In the genomic region with DNA sequence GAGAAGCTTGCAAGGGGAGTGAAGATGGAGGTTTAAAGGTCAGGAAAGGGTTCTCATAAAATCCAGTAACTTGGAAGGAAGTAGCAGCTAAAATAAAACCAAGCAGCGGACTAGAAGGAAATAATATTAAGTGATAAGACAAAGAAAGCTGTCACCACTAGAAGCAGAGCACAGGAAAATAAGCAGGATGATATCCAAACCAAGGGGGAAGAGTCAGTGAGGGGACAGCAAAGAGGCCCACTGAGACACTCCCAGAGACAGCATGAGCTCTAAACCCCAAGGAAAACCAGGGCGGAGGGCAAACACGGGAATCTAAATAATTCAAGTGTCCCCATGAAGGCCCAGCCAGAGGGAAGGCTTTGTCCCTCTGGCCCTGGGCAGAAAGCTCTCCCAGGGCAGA, we compare ENCODE assay signal across 19 cellular contexts. TPM values are rescaled to one million over a fixed set of nuclear protein-coding genes. Genes with fewer than 3 reads are reported as not detected.
DNase-seq lines count a peak whose midpoint lies in the region; ATAC-seq, FAIRE-seq and TF ChIP-seq lines count a peak whose summit lies in the region.
"Had no signal": no experiment of that assay in that cellular context is flagged by ENCODE, and none has a peak within 500 bp of the region (broad histone marks: within the 10 kb centered on the region; RNA-seq: fewer than 3 reads in every experiment).

No MANE protein-coding gene starts in this region.

- H3K9me2 ChIP-seq in PC-3 (replicated peaks; ENCODE audit: low read length), result no peaks in the 10 kb centered on the region

- H3K36me3 Mint-ChIP-seq in nephron (ENCODE audit: low read depth), result peaks cover 3% of the 10 kb centered on the region
- no peaks in the 10 kb centered on the region for H3K36me3 Mint-ChIP-seq in immature natural killer cell

- H3K27me3 Mint-ChIP-seq in nephron (ENCODE audit: low read depth), result peaks cover 3% of the 10 kb centered on the region
- peaks cover 2 to 5% (median 2%) of the 10 kb centered on the region in 3 donors for H3K27me3 Mint-ChIP-seq in immature natural killer cell (ENCODE audit: low read depth in 3 of 3)

- no peak for TF ChIP-seq CTCF in liver (IDR thresholded peaks at IDR 0.05; ENCODE audit: low read depth, low read length, missing input control)
- no peak for TF ChIP-seq CTCF in HepG2 (CRISPR knock-in tag; IDR thresholded peaks at IDR 0.05)
- TF ChIP-seq CTCF in nephron (IDR thresholded peaks at IDR 0.05; ENCODE audit: unreplicated experiment in 3 of 3), result no peak
- TF ChIP-seq CTCF in PC-3 (conservative IDR thresholded peaks at IDR 0.05; ENCODE audit: low read depth, low read length), result no peak

- TF ChIP-seq RAD21 in liver (IDR thresholded peaks at IDR 0.05) (no peak), HepG2 (CRISPR knock-in tag; IDR thresholded peaks at IDR 0.05) (no peak)

- H2AFZ ChIP-seq in HepG2 (ENCODE audit: low read length), result no peak overlapping the region
- no peak overlapping the region for H2AFZ ChIP-seq in PC-3 (ENCODE audit: low read length)
- H2AFZ ChIP-seq: GM23248, PC-9 had no signal

- H3K4me1 ChIP-seq in liver (ENCODE audit: control insufficient read depth in 4 of 4, insufficient read depth in 4 of 4, low read length in 3 of 4) (no peaks in the 10 kb centered on the region), HepG2 (ENCODE audit: insufficient read depth, low read length) (no peaks in the 10 kb centered on the region), PC-3 (ENCODE audit: insufficient read depth, low read length) (no peaks in the 10 kb centered on the region)

- H3K4me1 Mint-ChIP-seq in nephron, result peaks cover 21% of the 10 kb centered on the region
- H3K4me1 Mint-ChIP-seq in immature natural killer cell, result no peaks in the 10 kb centered on the region

- TF ChIP-seq EP300 in HepG2 (IDR thresholded peaks at IDR 0.05; ENCODE audit: low read depth in 2 of 2, low read length in 2 of 2), result no peak
- no peak for TF ChIP-seq EP300 in HepG2 (CRISPR knock-in tag; IDR thresholded peaks at IDR 0.05; ENCODE audit: borderline replicate concordance)

- intact Hi-C loops in HepG2 (cut with micrococcal nuclease; ENCODE audit: unreplicated experiment), result no loop called here
- intact Hi-C loops in left cardiac atrium (cut with DNase I), result no loop called here
- intact Hi-C loops in PC-3 (cut with micrococcal nuclease), result no loop called here

- no peaks in the 10 kb centered on the region for H3K9me3 ChIP-seq in liver (ENCODE audit: control insufficient read depth in 4 of 4, low read length in 3 of 4)
- no peaks in the 10 kb centered on the region for H3K9me3 ChIP-seq in HepG2 (ENCODE audit: low read length)
- H3K9me3 ChIP-seq in PC-3 (ENCODE audit: low read length), result no peaks in the 10 kb centered on the region

- POLR2A ChIA-PET in HepG2 (lab: Yijun Ruan, JAX) (no interaction called here), PC-3 (lab: Charles Lee; ENCODE audit: unreplicated experiment) (no interaction called here)

- FAIRE-seq in HepG2 (lab: Jason Lieb, UNC), result no peak
- FAIRE-seq: GM12891, HTR-8/SVneo had no signal

- H3F3A ChIP-seq in PC-3 (ENCODE audit: low read length, unreplicated experiment), result no peaks in the 10 kb centered on the region

- H3K27me3 ChIP-seq in liver (ENCODE audit: control insufficient read depth in 4 of 4, insufficient read depth in 4 of 4, low read length in 3 of 4), result peaks cover 0 to 3% (median 0%) of the 10 kb centered on the region in 4 donors
- H3K27me3 ChIP-seq in HepG2 (ENCODE audit: control insufficient read depth in 1 of 2, insufficient read depth in 2 of 2, low read length in 2 of 2), result peaks cover 6 to 48% of the 10 kb centered on the region in 2 experiments
- H3K27me3 ChIP-seq in PC-3 (ENCODE audit: low read length), result no peaks in the 10 kb centered on the region

- H3K27ac Mint-ChIP-seq in nephron (peak overlapping the region in 2 of 3 experiments; percentile 16 to 25), immature natural killer cell (no peak overlapping the region)

- H3K36me3 ChIP-seq in liver (ENCODE audit: control insufficient read depth in 4 of 4, insufficient read depth in 3 of 4, low read depth in 1 of 4, low read length in 3 of 4) (no peaks in the 10 kb centered on the region), HepG2 (replicated peaks in 1 of 2; ENCODE audit: control insufficient read depth in 1 of 2, insufficient read depth in 2 of 2, low read length in 2 of 2) (no peaks in the 10 kb centered on the region), PC-3 (ENCODE audit: low read depth, low read length) (no peaks in the 10 kb centered on the region)

- H3K27ac ChIP-seq in liver (ENCODE audit: low read depth in 1 of 2, low read length in 2 of 2) (peak overlapping the region; percentile 3 to 13), HepG2 (ENCODE audit: extremely low read length, insufficient read depth, low read length) (no peak overlapping the region), PC-3 (ENCODE audit: low read length) (no peak overlapping the region)
- H3K27ac ChIP-seq: GM23248, PC-9 had no signal

- CTCF ChIA-PET in HepG2 (lab: Yijun Ruan, JAX; ENCODE audit: low intra/inter-chr PET ratio, low total read pairs) (no interaction called here), PC-3 (lab: Charles Lee) (no interaction called here)

- TF ChIP-seq POLR2A in HepG2 (IDR thresholded peaks at IDR 0.05; ENCODE audit: insufficient read depth in 1 of 2, low read depth in 2 of 2, low read length in 2 of 2), result no peak

- H3K9ac ChIP-seq in liver (ENCODE audit: low read depth in 1 of 2, low read length in 2 of 2), result no peak overlapping the region
- H3K9ac ChIP-seq in HepG2 (ENCODE audit: insufficient read depth, low read depth, low read length), result no peak overlapping the region
- H3K9ac ChIP-seq in PC-3 (ENCODE audit: low read length), result no peak overlapping the region
- H3K9ac ChIP-seq: GM23248 had no signal

- H3K4me3 Mint-ChIP-seq in nephron (no peak overlapping the region), immature natural killer cell (no peak overlapping the region)

- H3K4me2 ChIP-seq in HepG2 (ENCODE audit: low read depth, low read length), result no peak overlapping the region
- no peak overlapping the region for H3K4me2 ChIP-seq in PC-3 (ENCODE audit: low read length)
- H3K4me2 ChIP-seq: PC-9 had no signal

- in situ Hi-C loops in HepG2 (cut with HindIII; ENCODE audit: extremely low pct_ligation_motif_present, low pct_unique_long_range_greater_than_20kb), result no loop called here

- H3K9me3 Mint-ChIP-seq in nephron (no peaks in the 10 kb centered on the region), immature natural killer cell (peaks cover 0 to 4% (median 0%) of the 10 kb centered on the region in 6 donors)

- no peaks in the 10 kb centered on the region for H4K20me1 ChIP-seq in HepG2 (ENCODE audit: insufficient read depth, low read length)
- H4K20me1 ChIP-seq in PC-3 (ENCODE audit: low read length), result no peaks in the 10 kb centered on the region

- no peak for DNase-seq in HepG2 (ENCODE audit: low spot score)
- DNase-seq in left cardiac atrium, result no peak
- no peak for DNase-seq in pons (ENCODE audit: low spot score)
- DNase-seq in activated CD4-positive, CD25-positive, alpha-beta regulatory T cell (lab: John Stamatoyannopoulos, UW), result no peak
- no peak for DNase-seq in PC-3
- no peak for DNase-seq in immature natural killer cell
- DNase-seq: GF-D8, GM23248, HCEC 1CT, MV-4-11, NCI-H1436, NCI-H2029 treated with DMSO at 0.1 percent for 48 hours, NCI-H2171 treated with DMSO at 0.1 percent for 48 hours, NCI-H774, PC-9 had no signal

- BruUV-seq in HepG2 (replicated peaks; lab: Mats Ljungman, UMichigan) (no TSS peak), PC-3 (replicated peaks; lab: Mats Ljungman, UMichigan) (no TSS peak)

- H3K79me2 ChIP-seq in HepG2 (ENCODE audit: insufficient read depth, low read length) (no peaks in the 10 kb centered on the region), PC-3 (ENCODE audit: low read length) (no peaks in the 10 kb centered on the region)

- no peak overlapping the region for H3K4me3 ChIP-seq in liver (ENCODE audit: low read depth in 1 of 3, low read length in 3 of 3)
- H3K4me3 ChIP-seq in HepG2 (replicated peaks in 1 of 3; ENCODE audit: insufficient read depth in 1 of 3, low read depth in 2 of 3, low read length in 3 of 3), result no peak overlapping the region
- no peak overlapping the region for H3K4me3 ChIP-seq in PC-3 (ENCODE audit: low read length)
- H3K4me3 ChIP-seq: GM23248, PC-9 had no signal

- 59% methylated on average over 3 of the region's 3 CpGs for WGBS in liver
- under 1% methylated on average over 3 of the region's 3 CpGs for WGBS in HepG2 (ENCODE audit: low lambda C conversion rate)

- ATAC-seq in HepG2 (no peak), left cardiac atrium (peak; percentile 11 to 21), PC-3 (no peak)

TF ChIP-seq in liver, 16 proteins besides CTCF, POLR2A, EP300 and RAD21 (continues in another document):
- TF ChIP-seq JUND (IDR thresholded peaks at IDR 0.05), result no peak

TF ChIP-seq in HepG2, 621 proteins besides CTCF, POLR2A, EP300 and RAD21 (continues in another document):
- TF ChIP-seq ZFAT (CRISPR knock-in tag; conservative IDR thresholded peaks at IDR 0.05), result no peak
- no peak for TF ChIP-seq ZNF879 (CRISPR knock-in tag; IDR thresholded peaks at IDR 0.05)

RNA-seq across cellular contexts. Expression of gene PDE10A, which starts 13.9 kb away (rescaled TPM):
- 1 to 10 TPM in 1 of 2 donors, under 1 TPM in 1; 0.70 to 1.7 TPM for total RNA-seq in liver
- polyA plus RNA-seq in liver, result under 1 TPM; 0.20 to 0.24 TPM
- not detected in 2 replicates for total RNA-seq in HepG2 (2016; rRNA removed; fragmentation: Illumina TruSeq; extraction: Trizol)
- total RNA-seq in HepG2 (2016; cell fraction: cytosol; rRNA removed; fragmentation: Illumina TruSeq; extraction: Trizol; ENCODE audit: low read depth), result not detected in 2 replicates
- total RNA-seq in HepG2 (2016; cell fraction: insoluble cytoplasmic fraction; rRNA removed; fragmentation: Illumina TruSeq; extraction: Trizol), result not detected in 2 replicates
- total RNA-seq in HepG2 (2016; cell fraction: membrane; rRNA removed; fragmentation: Illumina TruSeq; extraction: Trizol), result not detected in 2 replicates
- not detected in 2 replicates for total RNA-seq in HepG2 (2016; cell fraction: nucleus; rRNA removed; fragmentation: Illumina TruSeq; extraction: Trizol)
- 0.07 TPM in 1 of 2 replicates, not detected in the other for polyA plus RNA-seq in HepG2 (2011; rRNA removed)
- not detected in 2 replicates for polyA plus RNA-seq in HepG2 (2011; cell fraction: cytosol; rRNA removed)
- not detected in 2 replicates for polyA plus RNA-seq in HepG2 (2011; cell fraction: nucleus; rRNA removed)
- not detected in 2 replicates for polyA plus RNA-seq in HepG2 (2012)
- not detected in 2 replicates for polyA plus RNA-seq in HepG2 (2016; cell fraction: cytosol; fragmentation: Illumina TruSeq; extraction: Trizol; ENCODE audit: low read depth)
- not detected in 2 replicates for polyA plus RNA-seq in HepG2 (2016; cell fraction: insoluble cytoplasmic fraction; fragmentation: Illumina TruSeq; extraction: Trizol; ENCODE audit: low read depth)
- polyA plus RNA-seq in HepG2 (2016; cell fraction: membrane; fragmentation: Illumina TruSeq; extraction: Trizol; ENCODE audit: low read depth), result not detected in 2 replicates
- polyA plus RNA-seq in HepG2 (2016; cell fraction: nucleus; fragmentation: Illumina TruSeq; extraction: Trizol; ENCODE audit: insufficient read depth, low read depth), result not detected in 2 replicates
- polyA minus RNA-seq in HepG2 (2011; rRNA and poly(A)+ RNA removed; ENCODE audit: low replicate concordance), result 533 TPM in 1 of 2 replicates, not detected in the other
- polyA minus RNA-seq in HepG2 (2011; cell fraction: cytosol; rRNA and poly(A)+ RNA removed), result 1.3 and 1.9 TPM in 2 replicates
- 0.37 and 1.8 TPM in 2 replicates for polyA minus RNA-seq in HepG2 (2011; cell fraction: nucleus; rRNA and poly(A)+ RNA removed)
- total RNA-seq in left cardiac atrium, result 1 to 10 TPM; 7.1 to 9.4 TPM
- 0.92 and 2.1 TPM in 2 replicates for total RNA-seq in PC-3 (2014; rRNA removed)
- not detected for polyA plus RNA-seq in immature natural killer cell
- total RNA-seq: PC-9 had no signal

Comparison
In these comparisons a context has a peak if more than half of its experiments do, and no peak if none do; other contexts are left out.
1. H3K27ac ChIP-seq: peak in liver (2 of 2); none in HepG2 (single experiment) and PC-3 (single experiment).
2. ATAC-seq: peak in left cardiac atrium (2 of 2); none in HepG2 (single experiment) and PC-3 (single experiment).
3. H3K27ac Mint-ChIP-seq: peak in nephron (2 of 3); none in immature natural killer cell (0 of 6).